In genomic region chr10:102461187-102462054, GRCh38 we compare ENCODE assay signal across 8 cellular contexts. TPM values are rescaled to one million over a fixed set of nuclear protein-coding genes. Genes with fewer than 3 reads are reported as not detected.
DNase-seq lines count a peak whose midpoint lies in the region; ATAC-seq and TF ChIP-seq lines count a peak whose summit lies in the region.

No MANE protein-coding gene starts in this region.

- peak overlapping the region; percentile 67 for H2AFZ ChIP-seq in HCT116 (ENCODE audit: low read depth, low read length, poor library complexity, severe bottlenecking)

- H3K9ac ChIP-seq in ES-I3 (ENCODE audit: low read depth, low read length), result peak overlapping the region; percentile 58
- peak overlapping the region; percentile 84 for H3K9ac ChIP-seq in HCT116 (ENCODE audit: low read length)
- H3K9ac ChIP-seq in SK-N-MC (ENCODE audit: insufficient read length), result peak overlapping the region; percentile 63

- no peaks in the 10 kb centered on the region; the same call in 1 of the 2 replicates for H3K36me3 ChIP-seq in ES-I3 (ENCODE audit: insufficient read depth, low read length)
- no peaks in the 10 kb centered on the region for H3K36me3 ChIP-seq in HCT116 (ENCODE audit: control insufficient read depth in 1 of 2, insufficient read depth in 2 of 2, low read length in 2 of 2)
- no peaks in the 10 kb centered on the region for H3K36me3 ChIP-seq in SK-N-MC (ENCODE audit: insufficient read depth, low read length)
- no peaks in the 10 kb centered on the region for H3K36me3 ChIP-seq in thymus (ENCODE audit: control insufficient read depth, insufficient read depth)

- RAD21 ChIA-PET in HCT116 (lab: Charles Lee; ENCODE audit: low non-redundant PET in 1 of 2, low total read pairs in 2 of 2, uncharacterized antibody in 2 of 2, unreplicated experiment in 2 of 2), result no interaction called here

- CTCF ChIA-PET in HCT116 (lab: Charles Lee), result interaction anchor here (0.9 to 2.9 kb wide), 12 partner anchors 8 to 292 kb away, joined by 3 to 18 read pairs (median 4); partner anchors contain the start of genes C10orf95, FBXL15 and NFKB2

- H3K27me3 Mint-ChIP-seq in activated naive CD4-positive, alpha-beta T cell treated with anti-CD3 and anti-CD28 coated beads, Interleukin-2, amount 50 U/mL, for 24 hours, result no peaks in the 10 kb centered on the region
- peaks cover 17% of the 10 kb centered on the region for H3K27me3 Mint-ChIP-seq in osteocyte (ENCODE audit: unreplicated experiment)

- no peaks in the 10 kb centered on the region for H3K9me2 ChIP-seq in HCT116 (ENCODE audit: insufficient read depth)

- DNase-seq in HCT116 (ENCODE audit: low read depth, low spot score), result peak; percentile 87
- peak; percentile 93 for DNase-seq in NAMALWA (ENCODE audit: low spot score)
- no peak for DNase-seq in SK-N-MC (ENCODE audit: low read depth, low spot score)
- DNase-seq in glomerular visceral epithelial cell (ENCODE audit: extremely low spot score), result peak; percentile 94
- DNase-seq in osteocyte (ENCODE audit: extremely low spot score, unreplicated experiment), result peak; percentile 96

- peaks cover 38% of the 10 kb centered on the region; the same call in 1 of the 2 replicates for H3K79me2 ChIP-seq in HCT116 (ENCODE audit: insufficient read depth, low read length)

- H3K27ac Mint-ChIP-seq in activated naive CD4-positive, alpha-beta T cell treated with anti-CD3 and anti-CD28 coated beads, Interleukin-2, amount 50 U/mL, for 24 hours, result peak overlapping the region; percentile 70
- H3K27ac Mint-ChIP-seq in osteocyte (ENCODE audit: unreplicated experiment), result no peak overlapping the region

- H3K4me2 ChIP-seq in HCT116 (ENCODE audit: low read length), result peak overlapping the region; percentile 93

- POLR2A ChIA-PET in HCT116 (lab: Charles Lee), result interaction anchor here (0.9 to 3.4 kb wide), 5 partner anchors 10 to 41 kb away, joined by 3 to 39 read pairs (median 7); partner anchors contain the start of genes ACTR1A, C10orf95, CUEDC2 and FBXL15

- no peaks in the 10 kb centered on the region for H3K9me3 ChIP-seq in ES-I3 (ENCODE audit: control insufficient read depth, insufficient read depth, low read length)
- H3K9me3 ChIP-seq in HCT116 (ENCODE audit: control insufficient read depth in 1 of 2, insufficient read depth in 1 of 2, low read depth in 1 of 2, low read length in 2 of 2), result no peaks in the 10 kb centered on the region
- H3K9me3 ChIP-seq in SK-N-MC (ENCODE audit: low read depth, low read length), result no peaks in the 10 kb centered on the region
- no peaks in the 10 kb centered on the region for H3K9me3 ChIP-seq in thymus (ENCODE audit: control insufficient read depth)

- H3K4me3 Mint-ChIP-seq in activated naive CD4-positive, alpha-beta T cell treated with anti-CD3 and anti-CD28 coated beads, Interleukin-2, amount 50 U/mL, for 24 hours, result peak overlapping the region; percentile 94
- peak overlapping the region; percentile 85 for H3K4me3 Mint-ChIP-seq in osteocyte (ENCODE audit: unreplicated experiment)

- H3K4me1 Mint-ChIP-seq in activated naive CD4-positive, alpha-beta T cell treated with anti-CD3 and anti-CD28 coated beads, Interleukin-2, amount 50 U/mL, for 24 hours, result peaks cover 29% of the 10 kb centered on the region
- H3K4me1 Mint-ChIP-seq in osteocyte (ENCODE audit: unreplicated experiment), result peaks cover 24% of the 10 kb centered on the region

- no peak for TF ChIP-seq RAD21 in HCT116 (IDR thresholded peaks at IDR 0.05; ENCODE audit: low read depth)

- H3K4me1 ChIP-seq in ES-I3 (ENCODE audit: insufficient read depth, low read length) (peaks cover 27% of the 10 kb centered on the region), HCT116 (ENCODE audit: control insufficient read depth in 1 of 2, insufficient read depth in 2 of 2, low read length in 2 of 2) (peaks cover 31 to 38% of the 10 kb centered on the region in 2 experiments), thymus (ENCODE audit: control insufficient read depth, insufficient read depth, low read length) (peaks cover 13% of the 10 kb centered on the region)

- H3K27ac ChIP-seq in HCT116 (ENCODE audit: low read depth, low read length), result peak overlapping the region; percentile 60
- no peak overlapping the region for H3K27ac ChIP-seq in SK-N-MC
- H3K27ac ChIP-seq in thymus (ENCODE audit: low read depth), result no peak overlapping the region

- BruUV-seq in HCT116 (replicated peaks; lab: Mats Ljungman, UMichigan), result TSS peak; percentile 53

- H3K4me3 ChIP-seq in HCT116 (replicated peaks in 1 of 2; ENCODE audit: low read depth in 1 of 2, low read length in 2 of 2) (peak overlapping the region; percentile 72 to 73), SK-N-MC (peak overlapping the region; percentile 80), thymus (ENCODE audit: low read length) (peak overlapping the region; percentile 50)

- no peak for TF ChIP-seq CTCF in HCT116 (IDR thresholded peaks at IDR 0.05 in 2 of 3, conservative IDR thresholded peaks at IDR 0.05 in 1 of 3; ENCODE audit: borderline replicate concordance in 1 of 3, insufficient read depth in 1 of 3, low read depth in 2 of 3, low read length in 2 of 3)
- TF ChIP-seq CTCF in osteocyte (IDR thresholded peaks at IDR 0.05), result no peak

- no peaks in the 10 kb centered on the region for H4K20me1 ChIP-seq in HCT116 (ENCODE audit: insufficient read depth)

- ATAC-seq in HCT116, result peak; percentile 85

- no peaks in the 10 kb centered on the region for H3K36me3 Mint-ChIP-seq in activated naive CD4-positive, alpha-beta T cell treated with anti-CD3 and anti-CD28 coated beads, Interleukin-2, amount 50 U/mL, for 24 hours
- no peaks in the 10 kb centered on the region for H3K36me3 Mint-ChIP-seq in osteocyte (ENCODE audit: unreplicated experiment)

- intact Hi-C loops in HCT116 (cut with micrococcal nuclease), result loop anchor here (5.0 kb wide), 2 partner anchors 39 to 229 kb away; partner anchors contain the start of gene FBXL15

- WGBS in thymus, result 3% methylated on average over 54 of the region's 54 CpGs

- H3K27me3 ChIP-seq in HCT116 (ENCODE audit: insufficient read depth, low read length) (no peaks in the 10 kb centered on the region), thymus (ENCODE audit: control insufficient read depth, insufficient read depth) (no peaks in the 10 kb centered on the region)

- H3K9me3 Mint-ChIP-seq in activated naive CD4-positive, alpha-beta T cell treated with anti-CD3 and anti-CD28 coated beads, Interleukin-2, amount 50 U/mL, for 24 hours, result no peaks in the 10 kb centered on the region
- H3K9me3 Mint-ChIP-seq in osteocyte (ENCODE audit: unreplicated experiment), result no peaks in the 10 kb centered on the region

- peak; percentile 80 for TF ChIP-seq POLR2A in HCT116 (IDR thresholded peaks at IDR 0.05; ENCODE audit: borderline replicate concordance, extremely low read depth, insufficient read depth, insufficient read length)

TF ChIP-seq in HCT116, 20 proteins besides CTCF, POLR2A, EP300 and RAD21:
- no peak for TF ChIP-seq MAX (IDR thresholded peaks at IDR 0.05)
- TF ChIP-seq, protein P1, sequence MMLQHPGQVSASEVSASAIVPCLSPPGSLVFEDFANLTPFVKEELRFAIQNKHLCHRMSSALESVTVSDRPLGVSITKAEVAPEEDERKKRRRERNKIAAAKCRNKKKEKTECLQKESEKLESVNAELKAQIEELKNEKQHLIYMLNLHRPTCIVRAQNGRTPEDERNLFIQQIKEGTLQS (IDR thresholded peaks at IDR 0.05), result no peak
- TF ChIP-seq TCF7L2 (IDR thresholded peaks at IDR 0.05; ENCODE audit: borderline replicate concordance, extremely low read depth, insufficient read depth, insufficient read length), result peak; percentile 46
- no peak for TF ChIP-seq EZH2 (IDR thresholded peaks at IDR 0.05)
- TF ChIP-seq, protein P2, sequence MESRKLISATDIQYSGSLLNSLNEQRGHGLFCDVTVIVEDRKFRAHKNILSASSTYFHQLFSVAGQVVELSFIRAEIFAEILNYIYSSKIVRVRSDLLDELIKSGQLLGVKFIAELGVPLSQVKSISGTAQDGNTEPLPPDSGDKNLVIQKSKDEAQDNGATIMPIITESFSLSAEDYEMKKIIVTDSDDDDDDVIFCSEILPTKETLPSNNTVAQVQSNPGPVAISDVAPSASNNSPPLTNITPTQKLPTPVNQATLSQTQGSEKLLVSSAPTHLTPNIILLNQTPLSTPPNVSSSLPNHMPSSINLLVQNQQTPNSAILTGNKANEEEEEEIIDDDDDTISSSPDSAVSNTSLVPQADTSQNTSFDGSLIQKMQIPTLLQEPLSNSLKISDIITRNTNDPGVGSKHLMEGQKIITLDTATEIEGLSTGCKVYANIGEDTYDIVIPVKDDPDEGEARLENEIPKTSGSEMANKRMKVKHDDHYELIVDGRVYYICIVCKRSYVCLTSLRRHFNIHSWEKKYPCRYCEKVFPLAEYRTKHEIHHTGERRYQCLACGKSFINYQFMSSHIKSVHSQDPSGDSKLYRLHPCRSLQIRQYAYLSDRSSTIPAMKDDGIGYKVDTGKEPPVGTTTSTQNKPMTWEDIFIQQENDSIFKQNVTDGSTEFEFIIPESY (IDR thresholded peaks at IDR 0.05; ENCODE audit: extremely low read depth, insufficient replicate concordance, low read length), result no peak
- TF ChIP-seq EGR1 (IDR thresholded peaks at IDR 0.05; ENCODE audit: low read depth), result no peak
- peak; percentile 93 for TF ChIP-seq POLR2AphosphoS5 (IDR thresholded peaks at IDR 0.05; ENCODE audit: low read depth, low read length)
- peak; percentile 100 for TF ChIP-seq YY1 (IDR thresholded peaks at IDR 0.05; ENCODE audit: extremely low read depth, insufficient replicate concordance, low read depth, low read length)
- no peak for TF ChIP-seq ELF1 (IDR thresholded peaks at IDR 0.05; ENCODE audit: borderline replicate concordance, low read depth)
- TF ChIP-seq FOSL1 (IDR thresholded peaks at IDR 0.05; ENCODE audit: low read depth), result no peak

RNA-seq across cellular contexts. Expression of gene C10orf95, which starts 10.1 kb away (rescaled TPM):
- 2.1 TPM for total RNA-seq in HCT116 (2021; ENCODE audit: unreplicated experiment)
- polyA plus RNA-seq in HCT116 (2012), result 3.8 TPM in 2 replicates
- not detected in 2 replicates for total RNA-seq in osteocyte
- polyA plus RNA-seq in thymus, result 0.46 TPM

RNA-seq across cellular contexts. Expression of gene CUEDC2, which starts 29.0 kb away (rescaled TPM):
- total RNA-seq in HCT116 (2021; ENCODE audit: unreplicated experiment) (96.7 TPM), osteocyte (81.3 and 82.1 TPM in 2 replicates)
- polyA plus RNA-seq in HCT116 (2012), result 77.0 and 106 TPM in 2 replicates
- polyA plus RNA-seq in thymus, result 52.4 TPM

RNA-seq across cellular contexts. Expression of gene FBXL15, which starts 40.8 kb away (rescaled TPM):
- total RNA-seq in HCT116 (2021; ENCODE audit: unreplicated experiment) (21.1 TPM), osteocyte (9.8 and 10.5 TPM in 2 replicates)
- 15.8 and 19.9 TPM in 2 replicates for polyA plus RNA-seq in HCT116 (2012)
- polyA plus RNA-seq in thymus, result 12.0 TPM

RNA-seq across cellular contexts. Expression of gene ACTR1A, which starts 41.1 kb away (rescaled TPM):
- 94.2 TPM for total RNA-seq in HCT116 (2021; ENCODE audit: unreplicated experiment)
- 57.1 and 66.3 TPM in 2 replicates for polyA plus RNA-seq in HCT116 (2012)
- total RNA-seq in osteocyte, result 120 and 123 TPM in 2 replicates
- polyA plus RNA-seq in thymus, result 63.7 TPM

RNA-seq across cellular contexts. Expression of gene SUFU, which starts 42.4 kb away (rescaled TPM):
- total RNA-seq in HCT116 (2021; ENCODE audit: unreplicated experiment) (18.8 TPM), osteocyte (16.4 and 16.9 TPM in 2 replicates)
- 12.4 and 13.0 TPM in 2 replicates for polyA plus RNA-seq in HCT116 (2012)
- 4.3 TPM for polyA plus RNA-seq in thymus
